13 cellular contexts compared by ENCODE assay signal in genomic region chr1:54876814-54877213, GRCh38. TPM values are rescaled to one million over a fixed set of nuclear protein-coding genes. Genes with fewer than 3 reads are reported as not detected.
DNase-seq lines count a peak whose midpoint lies in the region; ATAC-seq, FAIRE-seq and TF ChIP-seq lines count a peak whose summit lies in the region.
"Had no signal": no experiment of that assay in that cellular context is flagged by ENCODE, and none has a peak within 500 bp of the region (broad histone marks: within the 10 kb centered on the region; RNA-seq: fewer than 3 reads in every experiment).

No MANE protein-coding gene starts in this region.

- H3K4me2 ChIP-seq in HepG2 (ENCODE audit: low read depth, low read length), result no peak overlapping the region
- H3K4me2 ChIP-seq in mesendoderm (ENCODE audit: low read length), result no peak overlapping the region
- H3K4me2 ChIP-seq: BLaER1 had no signal

- H4K20me1 ChIP-seq in HepG2 (ENCODE audit: insufficient read depth, low read length), result peaks cover 80% of the 10 kb centered on the region
- H4K20me1 ChIP-seq: BLaER1 had no signal

- no peak for FAIRE-seq in HepG2 (lab: Jason Lieb, UNC)
- FAIRE-seq: GM18507, H54 had no signal

- POLR2A ChIA-PET in HepG2 (lab: Yijun Ruan, JAX), result interaction anchor here (1.2 to 8.6 kb wide), 2 partner anchors 9 kb away, joined by 3 to 134 read pairs; partner anchors contain the start of gene DHCR24
- POLR2A ChIA-PET in activated CD4-positive, alpha-beta memory T cell treated with anti-CD3 and anti-CD28 coated beads, Interleukin-2, amount 10 ng/mL, durations not matched to agents 7 days and 5 days (lab: Charles Lee), result no interaction called here

- no peak overlapping the region for H3K4ac ChIP-seq in mesendoderm (ENCODE audit: low read depth, low read length)

- TF ChIP-seq CTCF in HepG2 (CRISPR knock-in tag; IDR thresholded peaks at IDR 0.05), result no peak
- TF ChIP-seq CTCF in right lobe of liver (IDR thresholded peaks at IDR 0.05), result no peak
- no peak for TF ChIP-seq CTCF in chondrocyte (IDR thresholded peaks at IDR 0.05)
- no peak for TF ChIP-seq CTCF in type B pancreatic cell (conservative IDR thresholded peaks at IDR 0.05)

- H3K79me1 ChIP-seq in mesendoderm (ENCODE audit: low read length), result peaks cover 27% of the 10 kb centered on the region

- H3K9ac ChIP-seq in HepG2 (ENCODE audit: insufficient read depth, low read depth, low read length) (no peak overlapping the region), mesendoderm (ENCODE audit: low read length) (no peak overlapping the region)
- H3K9ac ChIP-seq: BLaER1 had no signal

- H3K18ac ChIP-seq in mesendoderm (ENCODE audit: low read length), result no peak overlapping the region

- ATAC-seq in HepG2 (no peak), right lobe of liver (no peak)

- H4K5ac ChIP-seq in mesendoderm (ENCODE audit: low read length), result no peak overlapping the region

- H2BK120ac ChIP-seq in mesendoderm (ENCODE audit: low read depth, low read length), result no peak overlapping the region

- H2AK5ac ChIP-seq in mesendoderm (ENCODE audit: low read length), result no peak overlapping the region

- no peak overlapping the region for H3K4me3 ChIP-seq in HepG2 (replicated peaks in 1 of 3; ENCODE audit: insufficient read depth in 1 of 3, low read depth in 2 of 3, low read length in 3 of 3)
- H3K4me3 ChIP-seq in right lobe of liver, result no peak overlapping the region
- H3K4me3 ChIP-seq in mesendoderm (ENCODE audit: low read length), result no peak overlapping the region
- H3K4me3 ChIP-seq: BLaER1 had no signal

- intact Hi-C loops in HepG2 (cut with micrococcal nuclease; ENCODE audit: unreplicated experiment), result no loop called here
- intact Hi-C loops in right lobe of liver (cut with DNase I), result no loop called here

- H3K9me3 ChIP-seq in HepG2 (ENCODE audit: low read length) (no peaks in the 10 kb centered on the region), right lobe of liver (no peaks in the 10 kb centered on the region)

- H3K23ac ChIP-seq in mesendoderm (ENCODE audit: low read length), result no peak overlapping the region

- WGBS in HepG2 (ENCODE audit: low lambda C conversion rate), result 95% methylated on average over 5 of the region's 5 CpGs
- WGBS in right lobe of liver (ENCODE audit: insufficient coverage, low coverage, low lambda C conversion rate, missing lambda C conversion rate), result 56% methylated on average over 5 of the region's 5 CpGs
- WGBS in mesendoderm (ENCODE audit: extremely low coverage, insufficient coverage, low lambda C conversion rate), result no CpG with 5 or more reads among the region's 5 CpGs

- H3K27me3 Mint-ChIP-seq in chondrocyte (ENCODE audit: low read depth), result no peaks in the 10 kb centered on the region
- H3K27me3 Mint-ChIP-seq in type B pancreatic cell, result no peaks in the 10 kb centered on the region
- no peaks in the 10 kb centered on the region for H3K27me3 Mint-ChIP-seq in activated CD4-positive, alpha-beta memory T cell treated with anti-CD3 and anti-CD28 coated beads, Interleukin-2, amount 10 ng/mL, durations not matched to agents 7 days and 5 days

- in situ Hi-C loops in HepG2 (cut with HindIII; ENCODE audit: extremely low pct_ligation_motif_present, low pct_unique_long_range_greater_than_20kb), result no loop called here

- H3K27ac ChIP-seq in HepG2 (ENCODE audit: extremely low read length, insufficient read depth, low read length) (no peak overlapping the region), right lobe of liver (peak overlapping the region in 1 of 3 donors; percentile 64), mesendoderm (ENCODE audit: low read depth, low read length) (no peak overlapping the region)
- H3K27ac ChIP-seq: 22Rv1, BLaER1 had no signal

- peaks cover 97% of the 10 kb centered on the region for H3K4me1 ChIP-seq in HepG2 (ENCODE audit: insufficient read depth, low read length)
- H3K4me1 ChIP-seq in right lobe of liver, result peaks cover 0 to 98% (median 35%) of the 10 kb centered on the region in 4 donors
- peaks cover 4% of the 10 kb centered on the region for H3K4me1 ChIP-seq in mesendoderm (ENCODE audit: control insufficient read depth, low read depth, low read length)
- H3K4me1 ChIP-seq: BLaER1 had no signal

- no peak for TF ChIP-seq RAD21 in HepG2 (CRISPR knock-in tag; IDR thresholded peaks at IDR 0.05)

- H2BK15ac ChIP-seq in mesendoderm (replicated peaks; ENCODE audit: low read depth), result no peak overlapping the region

- H3K27ac Mint-ChIP-seq in chondrocyte (ENCODE audit: unreplicated experiment) (peak overlapping the region; percentile 36), type B pancreatic cell (peak overlapping the region; percentile 37)
- H3K27ac Mint-ChIP-seq in activated CD4-positive, alpha-beta memory T cell treated with anti-CD3 and anti-CD28 coated beads, Interleukin-2, amount 10 ng/mL, durations not matched to agents 7 days and 5 days, result no peak overlapping the region

- TF ChIP-seq EP300 in HepG2 (IDR thresholded peaks at IDR 0.05; ENCODE audit: low read depth in 2 of 2, low read length in 2 of 2) (no peak), HepG2 (CRISPR knock-in tag; IDR thresholded peaks at IDR 0.05; ENCODE audit: borderline replicate concordance) (no peak)

- H3K56ac ChIP-seq in mesendoderm (ENCODE audit: low read length), result no peak overlapping the region

- H2AFZ ChIP-seq in HepG2 (ENCODE audit: low read length), result no peak overlapping the region

- H3K4me3 Mint-ChIP-seq in chondrocyte (ENCODE audit: unreplicated experiment) (no peak overlapping the region), type B pancreatic cell (no peak overlapping the region)
- H3K4me3 Mint-ChIP-seq in activated CD4-positive, alpha-beta memory T cell treated with anti-CD3 and anti-CD28 coated beads, Interleukin-2, amount 10 ng/mL, durations not matched to agents 7 days and 5 days, result no peak overlapping the region
- H3K4me3 Mint-ChIP-seq: CD8-positive, alpha-beta memory T cell had no signal

- peaks cover 36% of the 10 kb centered on the region for H3K36me3 Mint-ChIP-seq in chondrocyte (ENCODE audit: low read depth)
- peaks cover 30% of the 10 kb centered on the region for H3K36me3 Mint-ChIP-seq in type B pancreatic cell
- H3K36me3 Mint-ChIP-seq in activated CD4-positive, alpha-beta memory T cell treated with anti-CD3 and anti-CD28 coated beads, Interleukin-2, amount 10 ng/mL, durations not matched to agents 7 days and 5 days (ENCODE audit: low read depth), result peaks cover 63% of the 10 kb centered on the region

- DNase-seq in HepG2 (ENCODE audit: low spot score) (no peak), right lobe of liver (no peak), chondrocyte (ENCODE audit: low spot score) (no peak), mesendoderm (peak; percentile 92), type B pancreatic cell (ENCODE audit: extremely low spot score, unreplicated experiment) (no peak), NCI-H345 treated with DMSO at 0.1 percent for 48 hours (lab: John Stamatoyannopoulos, UW; ENCODE audit: unreplicated experiment) (no peak), SW480 (ENCODE audit: low spot score) (no peak)
- no peak for DNase-seq in activated CD4-positive, alpha-beta memory T cell treated with anti-CD3 and anti-CD28 coated beads, Interleukin-2, amount 10 ng/mL, durations not matched to agents 7 days and 5 days
- DNase-seq: CD8-positive, alpha-beta memory T cell had no signal

- H3K36me3 ChIP-seq in HepG2 (replicated peaks in 1 of 2; ENCODE audit: control insufficient read depth in 1 of 2, insufficient read depth in 2 of 2, low read length in 2 of 2), result peaks cover 25 to 85% of the 10 kb centered on the region in 2 experiments
- H3K36me3 ChIP-seq in right lobe of liver, result peaks cover 7 to 77% (median 25%) of the 10 kb centered on the region in 4 donors
- H3K36me3 ChIP-seq in mesendoderm (ENCODE audit: control insufficient read depth, insufficient read depth, low read length), result peaks cover 30% of the 10 kb centered on the region
- H3K36me3 ChIP-seq: BLaER1 had no signal

- H3K9me3 Mint-ChIP-seq in chondrocyte (ENCODE audit: low read depth), result no peaks in the 10 kb centered on the region
- H3K9me3 Mint-ChIP-seq in type B pancreatic cell, result no peaks in the 10 kb centered on the region
- H3K9me3 Mint-ChIP-seq in activated CD4-positive, alpha-beta memory T cell treated with anti-CD3 and anti-CD28 coated beads, Interleukin-2, amount 10 ng/mL, durations not matched to agents 7 days and 5 days, result no peaks in the 10 kb centered on the region

- no peak overlapping the region for H4K8ac ChIP-seq in mesendoderm (ENCODE audit: low read depth, low read length)

- no TSS peak for BruUV-seq in HepG2 (replicated peaks; lab: Mats Ljungman, UMichigan)

- H3K27me3 ChIP-seq in HepG2 (ENCODE audit: control insufficient read depth in 1 of 2, insufficient read depth in 2 of 2, low read length in 2 of 2) (no peaks in the 10 kb centered on the region), right lobe of liver (no peaks in the 10 kb centered on the region), mesendoderm (ENCODE audit: insufficient read depth, low read length, poor library complexity) (no peaks in the 10 kb centered on the region)
- H3K27me3 ChIP-seq: BLaER1 had no signal

- CTCF ChIA-PET in HepG2 (lab: Yijun Ruan, JAX; ENCODE audit: low intra/inter-chr PET ratio, low total read pairs), result no interaction called here
- CTCF ChIA-PET in activated CD4-positive, alpha-beta memory T cell treated with anti-CD3 and anti-CD28 coated beads, Interleukin-2, amount 10 ng/mL, durations not matched to agents 7 days and 5 days (lab: Charles Lee), result no interaction called here

- H3K79me2 ChIP-seq in HepG2 (ENCODE audit: insufficient read depth, low read length), result peaks cover 83% of the 10 kb centered on the region
- H3K79me2 ChIP-seq in mesendoderm (ENCODE audit: control insufficient read depth, insufficient read depth, low read length), result peaks cover 54% of the 10 kb centered on the region

- H3K4me1 Mint-ChIP-seq in chondrocyte (ENCODE audit: low read depth) (peaks cover 3% of the 10 kb centered on the region), type B pancreatic cell (ENCODE audit: unreplicated experiment) (peaks cover 5% of the 10 kb centered on the region)
- H3K4me1 Mint-ChIP-seq in activated CD4-positive, alpha-beta memory T cell treated with anti-CD3 and anti-CD28 coated beads, Interleukin-2, amount 10 ng/mL, durations not matched to agents 7 days and 5 days, result peaks cover 17% of the 10 kb centered on the region
- H3K4me1 Mint-ChIP-seq: CD8-positive, alpha-beta memory T cell had no signal

- TF ChIP-seq POLR2A in HepG2 (IDR thresholded peaks at IDR 0.05; ENCODE audit: insufficient read depth in 1 of 2, low read depth in 2 of 2, low read length in 2 of 2) (no peak), right lobe of liver (IDR thresholded peaks at IDR 0.05) (no peak)

- peak overlapping the region; percentile 24 for H2BK5ac ChIP-seq in mesendoderm (ENCODE audit: low read length)

RNA-seq across cellular contexts. Expression of gene DHCR24, which starts 10.2 kb away (rescaled TPM):
- total RNA-seq in HepG2 (2016; rRNA removed; fragmentation: Illumina TruSeq; extraction: Trizol) (250 and 448 TPM in 2 replicates), right lobe of liver (1,000 to 10,000 TPM in 1 of 6 experiments, 100 to 1,000 TPM in 5; 319 to 1,976 (median 596) TPM), chondrocyte (120 to 129 TPM (median 124 TPM) in 3 replicates), type B pancreatic cell (ENCODE audit: low replicate concordance) (119 and 149 TPM in 2 replicates)
- 49.9 and 51.0 TPM in 2 replicates for total RNA-seq in HepG2 (2016; cell fraction: cytosol; rRNA removed; fragmentation: Illumina TruSeq; extraction: Trizol; ENCODE audit: low read depth)
- 228 and 439 TPM in 2 replicates for total RNA-seq in HepG2 (2016; cell fraction: insoluble cytoplasmic fraction; rRNA removed; fragmentation: Illumina TruSeq; extraction: Trizol)
- 153 and 157 TPM in 2 replicates for total RNA-seq in HepG2 (2016; cell fraction: membrane; rRNA removed; fragmentation: Illumina TruSeq; extraction: Trizol)
- total RNA-seq in HepG2 (2016; cell fraction: nucleus; rRNA removed; fragmentation: Illumina TruSeq; extraction: Trizol), result 410 and 468 TPM in 2 replicates
- 374 and 484 TPM in 2 replicates for polyA plus RNA-seq in HepG2 (2011; rRNA removed)
- polyA plus RNA-seq in HepG2 (2011; cell fraction: cytosol; rRNA removed), result 348 and 453 TPM in 2 replicates
- polyA plus RNA-seq in HepG2 (2011; cell fraction: nucleus; rRNA removed), result 376 and 486 TPM in 2 replicates
- 453 and 672 TPM in 2 replicates for polyA plus RNA-seq in HepG2 (2012)
- polyA plus RNA-seq in HepG2 (2016; cell fraction: cytosol; fragmentation: Illumina TruSeq; extraction: Trizol; ENCODE audit: low read depth), result 36.9 and 39.3 TPM in 2 replicates
- 202 and 215 TPM in 2 replicates for polyA plus RNA-seq in HepG2 (2016; cell fraction: insoluble cytoplasmic fraction; fragmentation: Illumina TruSeq; extraction: Trizol; ENCODE audit: low read depth)
- 86.7 and 89.8 TPM in 2 replicates for polyA plus RNA-seq in HepG2 (2016; cell fraction: membrane; fragmentation: Illumina TruSeq; extraction: Trizol; ENCODE audit: low read depth)
- 516 and 527 TPM in 2 replicates for polyA plus RNA-seq in HepG2 (2016; cell fraction: nucleus; fragmentation: Illumina TruSeq; extraction: Trizol; ENCODE audit: insufficient read depth, low read depth)
- 777 and 2,246 TPM in 2 replicates for polyA minus RNA-seq in HepG2 (2011; rRNA and poly(A)+ RNA removed; ENCODE audit: low replicate concordance)
- polyA minus RNA-seq in HepG2 (2011; cell fraction: cytosol; rRNA and poly(A)+ RNA removed), result 316 and 502 TPM in 2 replicates
- 197 and 218 TPM in 2 replicates for polyA minus RNA-seq in HepG2 (2011; cell fraction: nucleus; rRNA and poly(A)+ RNA removed)
- polyA plus RNA-seq in mesendoderm (2013, experiment 1 of 2), result 466 TPM
- polyA plus RNA-seq in mesendoderm (2013, experiment 2 of 2), result 464 TPM
- 100 to 1,000 TPM; 114 to 115 TPM for total RNA-seq in activated CD4-positive, alpha-beta memory T cell treated with anti-CD3 and anti-CD28 coated beads, Interleukin-2, amount 10 ng/mL, durations not matched to agents 7 days and 5 days
